In genomic region chr22:46788426-46789168, GRCh38 we compare ENCODE assay signal across 15 cellular contexts. TPM values are rescaled to one million over a fixed set of nuclear protein-coding genes. Genes with fewer than 3 reads are reported as not detected.
A peak's percentile ranks its signal among the peaks of the same experiment; 100 is the strongest.
DNase-seq lines count a peak whose midpoint lies in the region; ATAC-seq, FAIRE-seq and TF ChIP-seq lines count a peak whose summit lies in the region.
"Had no signal": no experiment of that assay in that cellular context is flagged by ENCODE, and none has a peak within 500 bp of the region (broad histone marks: within the 10 kb centered on the region; RNA-seq: fewer than 3 reads in every experiment).

No MANE protein-coding gene starts in this region.

- H3K4me3 ChIP-seq in CD8-positive, alpha-beta T cell (ENCODE audit: low read depth, low read length), result no peak overlapping the region
- no peak overlapping the region for H3K4me3 ChIP-seq in transverse colon
- H3K4me3 ChIP-seq: left lung, pancreas, upper lobe of right lung had no signal

- peak; percentile 84 for FAIRE-seq in GM19239 (lab: Jason Lieb, UNC)
- FAIRE-seq in urothelium cell line (lab: Jason Lieb, UNC), result no peak
- FAIRE-seq: pancreas had no signal

- H3K27ac Mint-ChIP-seq in CD8-positive, alpha-beta T cell, result peak overlapping the region; percentile 100
- H3K27ac Mint-ChIP-seq in WTC11, result peak overlapping the region; percentile 27; the same call in 1 of the 2 replicates
- H3K27ac Mint-ChIP-seq in memory B cell, result peak overlapping the region; percentile 55

- no peaks in the 10 kb centered on the region for H3K27me3 Mint-ChIP-seq in CD8-positive, alpha-beta T cell (ENCODE audit: low read depth)
- H3K27me3 Mint-ChIP-seq in WTC11 (ENCODE audit: low read depth) (no peaks in the 10 kb centered on the region), memory B cell (no peaks in the 10 kb centered on the region)

- TF ChIP-seq POLR2A in transverse colon (IDR thresholded peaks at IDR 0.05), result no peak

- ATAC-seq in CD8-positive, alpha-beta T cell, result no peak
- no peak for ATAC-seq in WTC11
- ATAC-seq in memory B cell (ENCODE audit: low read depth), result peak; percentile 33
- ATAC-seq: left lung, PC-3, upper lobe of right lung had no signal

- in situ Hi-C loops in transverse colon (cut with MboI; ENCODE audit: low pct_ligation_motif_present in 1 of 4, low pct_unique_long_range_greater_than_20kb in 1 of 4, low sequenced_read_pairs in 3 of 4), result no loop called here

- POLR2A ChIA-PET in CD8-positive, alpha-beta T cell (lab: Charles Lee), result no interaction called here
- POLR2A ChIA-PET in WTC11 (lab: Charles Lee), result no interaction called here

- peaks cover 56% of the 10 kb centered on the region for H3K4me1 Mint-ChIP-seq in CD8-positive, alpha-beta T cell (ENCODE audit: low read depth)
- H3K4me1 Mint-ChIP-seq in WTC11 (no peaks in the 10 kb centered on the region), memory B cell (peaks cover 36% of the 10 kb centered on the region)

- no peaks in the 10 kb centered on the region for H3K9me3 ChIP-seq in CD8-positive, alpha-beta T cell (ENCODE audit: low read length)
- no peaks in the 10 kb centered on the region for H3K9me3 ChIP-seq in transverse colon
- H3K9me3 ChIP-seq: left lung, pancreas, upper lobe of right lung had no signal

- intact Hi-C loops in CD8-positive, alpha-beta T cell (cut with DNase I, micrococcal nuclease), result no loop called here
- intact Hi-C loops in transverse colon (cut with DNase I; ENCODE audit: low total_unique reads), result no loop called here

- no peaks in the 10 kb centered on the region for H3K27me3 ChIP-seq in CD8-positive, alpha-beta T cell (ENCODE audit: insufficient read depth, low read length)
- no peaks in the 10 kb centered on the region for H3K27me3 ChIP-seq in transverse colon
- H3K27me3 ChIP-seq: left lung, pancreas, upper lobe of right lung had no signal

- peaks cover 4% of the 10 kb centered on the region for H3K36me3 ChIP-seq in CD8-positive, alpha-beta T cell (ENCODE audit: insufficient read depth, low read length)
- H3K36me3 ChIP-seq in transverse colon, result peaks cover 0 to 7% (median 2%) of the 10 kb centered on the region in 4 donors

- H3K4me1 ChIP-seq in CD8-positive, alpha-beta T cell (ENCODE audit: insufficient read depth, low read length), result peaks cover 36% of the 10 kb centered on the region
- peaks cover 3 to 22% (median 5%) of the 10 kb centered on the region in 4 donors for H3K4me1 ChIP-seq in transverse colon
- H3K4me1 ChIP-seq: pancreas had no signal

- no peak for TF ChIP-seq EP300 in transverse colon (IDR thresholded peaks at IDR 0.05; ENCODE audit: low read depth)

- H3K9me3 Mint-ChIP-seq in CD8-positive, alpha-beta T cell, result no peaks in the 10 kb centered on the region
- H3K9me3 Mint-ChIP-seq in WTC11 (no peaks in the 10 kb centered on the region), memory B cell (no peaks in the 10 kb centered on the region)

- DNase-seq in CD8-positive, alpha-beta T cell, result no peak
- peak; percentile 64 for DNase-seq in GM19239 (ENCODE audit: insufficient read length, low spot score)
- DNase-seq in WTC11 (ENCODE audit: low spot score), result peak; percentile 8
- no peak for DNase-seq in memory B cell (ENCODE audit: low spot score in 2 of 2)
- no peak for DNase-seq in stimulated activated CD8-positive, alpha-beta memory T cell treated with anti-CD3 and anti-CD28 coated beads, Interleukin-4, amount 100 ng/mL, for 48 hours
- DNase-seq in transverse colon, result no peak
- DNase-seq in AML-193 (lab: John Stamatoyannopoulos, UW), result no peak
- DNase-seq in urothelium cell line (ENCODE audit: low spot score), result no peak
- DNase-seq: activated gamma-delta T cell, DMS 273 treated with DMSO at 0.1 percent for 48 hours, NCI-H187, pancreas, PC-3, upper lobe of right lung had no signal

- H3K36me3 Mint-ChIP-seq in CD8-positive, alpha-beta T cell, result peaks cover 18% of the 10 kb centered on the region
- H3K36me3 Mint-ChIP-seq in WTC11, result no peaks in the 10 kb centered on the region
- H3K36me3 Mint-ChIP-seq in memory B cell, result peaks cover 6% of the 10 kb centered on the region

- WGBS in transverse colon (ENCODE audit: low coverage in 1 of 2), 2 donors, result 70 to 77% methylated on average over 9 to 10 of the region's 10 CpGs

- no peak for TF ChIP-seq CTCF in CD8-positive, alpha-beta T cell (IDR thresholded peaks at IDR 0.05)
- TF ChIP-seq CTCF in WTC11 (IDR thresholded peaks at IDR 0.05), result no peak
- TF ChIP-seq CTCF in transverse colon (IDR thresholded peaks at IDR 0.05), result no peak

- H3K27ac ChIP-seq in CD8-positive, alpha-beta T cell (ENCODE audit: low read depth, low read length), result no peak overlapping the region
- H3K27ac ChIP-seq in transverse colon, result no peak overlapping the region
- H3K27ac ChIP-seq: pancreas, upper lobe of right lung had no signal

- CTCF ChIA-PET in CD8-positive, alpha-beta T cell (lab: Charles Lee), result interaction anchor here (1.0 to 1.2 kb wide), 2 partner anchors 30 to 32 kb away, joined by 3 to 7 read pairs; no protein-coding TSS in a partner anchor
- CTCF ChIA-PET in WTC11 (lab: Charles Lee), result no interaction called here

- peak overlapping the region; percentile 19 for H3K4me3 Mint-ChIP-seq in CD8-positive, alpha-beta T cell
- no peak overlapping the region for H3K4me3 Mint-ChIP-seq in WTC11
- no peak overlapping the region for H3K4me3 Mint-ChIP-seq in memory B cell

TF ChIP-seq in WTC11, 78 proteins besides CTCF, POLR2A, EP300 and RAD21 (continues in another document):
- no peak for TF ChIP-seq ZNF416 (CRISPR knock-in tag; IDR thresholded peaks at IDR 0.05)
- no peak for TF ChIP-seq ERG (CRISPR knock-in tag; IDR thresholded peaks at IDR 0.05)
- no peak for TF ChIP-seq KAT7 (CRISPR knock-in tag; IDR thresholded peaks at IDR 0.05; ENCODE audit: borderline replicate concordance)
- TF ChIP-seq CDX4 (CRISPR knock-in tag; IDR thresholded peaks at IDR 0.05; ENCODE audit: borderline replicate concordance), result no peak
- no peak for TF ChIP-seq TP53 (CRISPR knock-in tag; IDR thresholded peaks at IDR 0.05)
- no peak for TF ChIP-seq ATF1 (CRISPR knock-in tag; IDR thresholded peaks at IDR 0.05)
- TF ChIP-seq SP1 (CRISPR knock-in tag; conservative IDR thresholded peaks at IDR 0.05), result no peak
- no peak for TF ChIP-seq NR2C2 (CRISPR knock-in tag; IDR thresholded peaks at IDR 0.05)
- no peak for TF ChIP-seq FOXJ3 (CRISPR knock-in tag; IDR thresholded peaks at IDR 0.05; ENCODE audit: borderline replicate concordance)
- no peak for TF ChIP-seq ZNF423 (CRISPR knock-in tag; IDR thresholded peaks at IDR 0.05)
- no peak for TF ChIP-seq EMX1 (CRISPR knock-in tag; IDR thresholded peaks at IDR 0.05)
- TF ChIP-seq E2F5 (CRISPR knock-in tag; IDR thresholded peaks at IDR 0.05), result no peak
- TF ChIP-seq ZNF219 (CRISPR knock-in tag; IDR thresholded peaks at IDR 0.05; ENCODE audit: borderline replicate concordance), result no peak
- no peak for TF ChIP-seq JUN (CRISPR knock-in tag; IDR thresholded peaks at IDR 0.05)
- TF ChIP-seq ZNF281 (CRISPR knock-in tag; IDR thresholded peaks at IDR 0.05), result no peak

RNA-seq across cellular contexts. Expression of gene TBC1D22A, which starts 26.1 kb away (rescaled TPM):
- 10 to 100 TPM; 21.8 to 27.4 TPM for total RNA-seq in CD8-positive, alpha-beta T cell
- total RNA-seq in WTC11 (2021) (18.1 to 21.0 TPM (median 19.1 TPM) in 3 replicates), transverse colon (100 to 1,000 TPM in 1 of 4 donors, 10 to 100 TPM in 3; 31.2 to 111 (median 41.8) TPM)

RNA-seq across cellular contexts. Expression of gene CERK, which starts 50.5 kb away (rescaled TPM):
- total RNA-seq in CD8-positive, alpha-beta T cell, result 10 to 100 TPM; 93.5 to 95.0 TPM
- 45.6 to 50.2 TPM (median 49.7 TPM) in 3 replicates for total RNA-seq in WTC11 (2021)
- 10 to 100 TPM; 13.7 to 72.2 (median 63.5) TPM for total RNA-seq in transverse colon

Comparison
In these comparisons a context has a peak if more than half of its experiments do, and no peak if none do; other contexts are left out.
1. DNase-seq: peak in GM19239 (single experiment) and WTC11 (single experiment); none in CD8-positive, alpha-beta T cell (0 of 7), memory B cell (0 of 2), stimulated activated CD8-positive, alpha-beta memory T cell treated with anti-CD3 and anti-CD28 coated beads, Interleukin-4, amount 100 ng/mL, for 48 hours (single experiment), transverse colon (single experiment), AML-193 (0 of 2) and urothelium cell line (single experiment).
2. H3K27ac Mint-ChIP-seq: peak in every context shown above with its lines; median percentile 100 in CD8-positive, alpha-beta T cell; 55 in memory B cell; 27 in WTC11.